ENCODE assay signal across 1 cellular context in genomic region chr9:111648066-111648465, GRCh38.
A peak's percentile ranks its signal among the peaks of the same experiment; 100 is the strongest.
TF ChIP-seq lines count a peak whose summit lies in the region.

No MANE protein-coding gene starts in this region.

TF ChIP-seq in HepG2, 621 proteins besides CTCF, POLR2A, EP300 and RAD21:
- no peak for TF ChIP-seq NR2F6 (IDR thresholded peaks at IDR 0.05)
- no peak for TF ChIP-seq NR2F6 (CRISPR knock-in tag; IDR thresholded peaks at IDR 0.05)
- no peak for TF ChIP-seq PHF8 (CRISPR knock-in tag; IDR thresholded peaks at IDR 0.05)
- TF ChIP-seq ZNF770 (CRISPR knock-in tag; IDR thresholded peaks at IDR 0.05): 0 out of 2 replicates have a peak, but pooled peaks have one; percentile 24
TF ChIP-seq in HepG2: peak in this region for 1.
